Comparison of ENCODE assay signal across 15 cellular contexts in the genomic region with DNA sequence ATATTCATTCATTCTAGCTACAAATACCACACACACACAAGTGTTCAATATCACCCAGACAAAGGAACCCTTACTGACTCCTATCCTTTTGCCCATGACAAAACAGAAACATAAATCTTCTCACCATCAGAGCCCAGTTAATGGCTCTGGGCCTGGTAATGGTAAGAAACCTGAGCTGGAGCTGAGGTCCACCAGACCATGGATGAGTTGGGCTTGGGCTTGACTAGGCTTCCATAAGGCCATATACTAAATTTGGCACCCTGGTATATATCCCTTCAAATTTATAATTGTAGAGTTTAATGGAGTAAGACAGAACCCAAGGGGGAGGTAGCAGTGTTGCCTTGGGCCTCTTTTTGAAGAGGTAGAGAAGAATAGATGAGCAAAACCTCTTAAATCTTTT.
"Had no signal": no experiment of that assay in that cellular context is flagged by ENCODE, and none has a peak within 500 bp of the region (broad histone marks: within the 10 kb centered on the region; RNA-seq: fewer than 3 reads in every experiment).

No MANE protein-coding gene starts in this region.

- H3K9me3 ChIP-seq: adrenal gland, ovary, right lobe of liver, suprapubic skin had no signal

- H3K27ac ChIP-seq: adrenal gland, cardiac muscle cell, neural progenitor cell, ovary, right lobe of liver, suprapubic skin had no signal

- DNase-seq: activated CD4-positive, alpha-beta T cell treated with anti-CD3 and anti-CD28 coated beads, Interleukin-2, amount 50 U/mL, for 48 hours; activated CD8-positive, alpha-beta memory T cell treated with anti-CD3 and anti-CD28 coated beads, Interleukin-2, amount 10 ng/mL, durations not matched to agents 7 days and 5 days; activated T-cell treated with anti-CD3 and anti-CD28 coated beads, Interleukin-2, amount 50 U/mL, for 1 hour; adrenal gland; mammary epithelial cell; naive B cell; ovary; right lobe of liver; stimulated activated naive CD8-positive, alpha-beta T cell treated with anti-CD3 and anti-CD28 coated beads, Interleukin-15, Interleukin-2, amounts not matched to agents 100 U/mL and 50 U/mL, for 24 hours had no signal

- H3K27ac Mint-ChIP-seq: activated CD8-positive, alpha-beta memory T cell treated with anti-CD3 and anti-CD28 coated beads, Interleukin-2, amount 10 ng/mL, durations not matched to agents 7 days and 5 days; activated naive CD4-positive, alpha-beta T cell treated with anti-CD3 and anti-CD28 coated beads, Interleukin-2, amount 50 U/mL, for 24 hours; naive B cell; neural progenitor cell; type B pancreatic cell had no signal

- H3K36me3 ChIP-seq: adrenal gland, cardiac muscle cell, neural progenitor cell, ovary, right lobe of liver, suprapubic skin had no signal

- H3K27me3 Mint-ChIP-seq: activated naive CD4-positive, alpha-beta T cell treated with anti-CD3 and anti-CD28 coated beads, Interleukin-2, amount 50 U/mL, for 24 hours; naive B cell; type B pancreatic cell had no signal

- H3K9ac ChIP-seq: neural progenitor cell had no signal

- H3K9me3 Mint-ChIP-seq: activated naive CD4-positive, alpha-beta T cell treated with anti-CD3 and anti-CD28 coated beads, Interleukin-2, amount 50 U/mL, for 24 hours; naive B cell; type B pancreatic cell had no signal

- H3K4me1 Mint-ChIP-seq: activated CD8-positive, alpha-beta memory T cell treated with anti-CD3 and anti-CD28 coated beads, Interleukin-2, amount 10 ng/mL, durations not matched to agents 7 days and 5 days; activated naive CD4-positive, alpha-beta T cell treated with anti-CD3 and anti-CD28 coated beads, Interleukin-2, amount 50 U/mL, for 24 hours; naive B cell had no signal

- H3K36me3 Mint-ChIP-seq: activated CD8-positive, alpha-beta memory T cell treated with anti-CD3 and anti-CD28 coated beads, Interleukin-2, amount 10 ng/mL, durations not matched to agents 7 days and 5 days; activated naive CD4-positive, alpha-beta T cell treated with anti-CD3 and anti-CD28 coated beads, Interleukin-2, amount 50 U/mL, for 24 hours; naive B cell; neural progenitor cell; type B pancreatic cell had no signal

- H3K4me1 ChIP-seq: adrenal gland, suprapubic skin had no signal

- H3K4me3 Mint-ChIP-seq: activated CD8-positive, alpha-beta memory T cell treated with anti-CD3 and anti-CD28 coated beads, Interleukin-2, amount 10 ng/mL, durations not matched to agents 7 days and 5 days; activated naive CD4-positive, alpha-beta T cell treated with anti-CD3 and anti-CD28 coated beads, Interleukin-2, amount 50 U/mL, for 24 hours; naive B cell; neural progenitor cell; type B pancreatic cell had no signal

- H3K27me3 ChIP-seq: adrenal gland, cardiac muscle cell, neural progenitor cell, ovary, right lobe of liver, suprapubic skin had no signal

- H3K4me3 ChIP-seq: adrenal gland, cardiac muscle cell, neural progenitor cell, ovary, right lobe of liver, smooth muscle cell, suprapubic skin had no signal
